Comparison of ENCODE assay signal across 2 cellular contexts in the genomic region with DNA sequence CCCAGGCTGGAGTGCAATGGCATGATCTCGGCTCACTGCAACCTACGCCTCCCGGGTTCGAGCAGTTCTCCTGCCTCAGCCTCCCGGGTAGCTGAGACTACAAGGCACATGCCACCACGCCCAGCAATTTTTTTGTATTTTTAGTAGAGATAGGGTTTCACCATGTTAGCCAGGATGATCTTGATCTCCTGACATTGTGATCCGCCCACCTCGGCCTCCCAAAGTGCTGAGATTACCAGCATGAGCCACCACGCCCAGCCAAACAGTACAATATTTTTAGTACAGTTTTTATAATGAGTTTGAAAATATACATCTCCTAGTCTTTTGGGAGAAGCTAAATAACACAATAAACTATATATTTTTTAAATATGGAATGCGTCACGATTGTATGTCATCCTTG. TPM values are rescaled to one million over a fixed set of nuclear protein-coding genes. Genes with fewer than 3 reads are reported as not detected.
"Had no signal": no experiment of that assay in that cellular context is flagged by ENCODE, and none has a peak within 500 bp of the region (broad histone marks: within the 10 kb centered on the region; RNA-seq: fewer than 3 reads in every experiment).

No MANE protein-coding gene starts in this region.

RNA-seq across cellular contexts. Expression of a gene that starts 46.9 kb away (rescaled TPM):
- total RNA-seq: G401, GM12878 had no signal
- polyA plus RNA-seq: GM12878 had no signal
